In the genomic region with DNA sequence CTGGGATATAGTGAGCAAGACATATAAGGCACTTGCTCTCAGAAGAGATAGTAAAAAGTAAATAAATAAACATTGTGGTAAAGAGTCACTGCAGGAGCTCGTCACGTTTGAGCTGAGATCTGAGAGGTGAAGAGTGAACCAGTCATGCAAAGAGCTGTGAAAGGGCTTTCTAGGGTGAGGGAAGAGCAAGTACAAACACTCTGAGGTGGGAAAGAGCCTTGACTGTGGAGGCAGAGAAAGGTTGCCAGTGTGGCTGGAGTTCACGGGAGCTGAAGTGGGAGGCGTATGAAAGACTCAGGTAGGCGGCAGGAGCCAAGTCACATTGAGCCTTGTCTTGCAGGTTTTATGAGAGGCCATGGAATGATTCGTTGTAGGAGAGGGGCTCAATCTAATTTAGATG, we compare ENCODE assay signal across 10 cellular contexts.
DNase-seq lines count a peak whose midpoint lies in the region; ATAC-seq lines count a peak whose summit lies in the region.
"Had no signal": no experiment of that assay in that cellular context is flagged by ENCODE, and none has a peak within 500 bp of the region (broad histone marks: within the 10 kb centered on the region; RNA-seq: fewer than 3 reads in every experiment).

No MANE protein-coding gene starts in this region.

- DNase-seq in COLO668 (lab: John Stamatoyannopoulos, UW; ENCODE audit: unreplicated experiment) (peak; percentile 85), NCI-H2196 (lab: John Stamatoyannopoulos, UW; ENCODE audit: unreplicated experiment) (peak; percentile 30), LoVo (ENCODE audit: low spot score) (no peak), T-cell (no peak), NCI-H2227 treated with DMSO at 0.1 percent for 48 hours (lab: John Stamatoyannopoulos, UW) (no peak)
- DNase-seq: KBM-7, Right ventricle myocardium superior had no signal

- no peak overlapping the region for H3K27ac Mint-ChIP-seq in T-cell

- peaks cover 0 to 3% (median 0%) of the 10 kb centered on the region in 3 donors for H3K4me1 Mint-ChIP-seq in T-cell

- no peaks in the 10 kb centered on the region for H3K36me3 Mint-ChIP-seq in T-cell

- no peak overlapping the region for H3K4me3 Mint-ChIP-seq in T-cell

- H3K9me3 Mint-ChIP-seq in T-cell, result no peaks in the 10 kb centered on the region

- H3K27me3 Mint-ChIP-seq in T-cell, result peaks cover 0 to 12% of the 10 kb centered on the region in 2 donors

- CTCF ChIA-PET in T-cell (lab: Charles Lee), result no interaction called here

- POLR2A ChIA-PET in T-cell (lab: Charles Lee), result no interaction called here

- ATAC-seq in GM19351 (IDR thresholded peaks at IDR 0.05; ENCODE audit: unreplicated experiment) (peak; percentile 64), HG03060 (IDR thresholded peaks at IDR 0.05; ENCODE audit: low read depth, unreplicated experiment) (peak; percentile 52), HG02970 (IDR thresholded peaks at IDR 0.05; ENCODE audit: low FRiP score, unreplicated experiment) (no peak), T-cell (replicated peaks in 1 of 4) (no peak)

Comparison
In these comparisons a context has a peak if more than half of its experiments do, and no peak if none do; other contexts are left out.
1. DNase-seq: peak in COLO668 (single experiment) and NCI-H2196 (single experiment); none in LoVo (single experiment), T-cell (0 of 34) and NCI-H2227 treated with DMSO at 0.1 percent for 48 hours (single experiment).
2. ATAC-seq: peak in GM19351 (single experiment) and HG03060 (single experiment); none in HG02970 (single experiment) and T-cell (0 of 4).